21 cellular contexts compared by ENCODE assay signal in genomic region chr12:57965766-57966165, GRCh38. TPM values are rescaled to one million over a fixed set of nuclear protein-coding genes. Genes with fewer than 3 reads are reported as not detected.
A peak's percentile ranks its signal among the peaks of the same experiment; 100 is the strongest.
DNase-seq lines count a peak whose midpoint lies in the region; ATAC-seq and TF ChIP-seq lines count a peak whose summit lies in the region.
"Had no signal": no experiment of that assay in that cellular context is flagged by ENCODE, and none has a peak within 500 bp of the region (broad histone marks: within the 10 kb centered on the region; RNA-seq: fewer than 3 reads in every experiment).

No MANE protein-coding gene starts in this region.

- H3K27me3 ChIP-seq in SK-N-SH (ENCODE audit: insufficient read depth), result no peaks in the 10 kb centered on the region
- H3K27me3 ChIP-seq in skeletal muscle satellite cell (ENCODE audit: control insufficient read depth, insufficient read depth, low read length), result no peaks in the 10 kb centered on the region
- no peaks in the 10 kb centered on the region for H3K27me3 ChIP-seq in CD8-positive, alpha-beta T cell (ENCODE audit: insufficient read depth, low read length)
- H3K27me3 ChIP-seq: BLaER1 treated with 17β-estradiol and CSF1 and Interleukin-3, amounts not matched to agents 10 nM and 100 nM; esophagus squamous epithelium had no signal

- H3K36me3 ChIP-seq in SK-N-SH (replicated peaks in 1 of 2; ENCODE audit: control insufficient read depth in 1 of 2, insufficient read depth in 2 of 2, low read length in 1 of 2), result no peaks in the 10 kb centered on the region
- H3K36me3 ChIP-seq in skeletal muscle satellite cell (ENCODE audit: insufficient read depth, low read length), result no peaks in the 10 kb centered on the region
- H3K36me3 ChIP-seq in CD8-positive, alpha-beta T cell (ENCODE audit: insufficient read depth, low read length), result no peaks in the 10 kb centered on the region
- H3K36me3 ChIP-seq: BLaER1 treated with 17β-estradiol and CSF1 and Interleukin-3, amounts not matched to agents 10 nM and 100 nM; esophagus squamous epithelium had no signal

- 0 out of 2 replicates have a peak overlapping the region, but pooled peaks have one; percentile 22 for H2AFZ ChIP-seq in SK-N-SH (ENCODE audit: low read depth)

- H3K27me3 Mint-ChIP-seq in CD8-positive, alpha-beta T cell (ENCODE audit: low read depth), result no peaks in the 10 kb centered on the region
- peaks cover 3% of the 10 kb centered on the region for H3K27me3 Mint-ChIP-seq in activated T-helper 17 cell treated with anti-CD3 and anti-CD28 coated beads, Interleukin-2, amount 50 U/mL, for 72 hours
- H3K27me3 Mint-ChIP-seq: activated T-cell treated with anti-CD3 and anti-CD28 coated beads, Interleukin-2, amount 50 U/mL, for 24 hours had no signal

- DNase-seq in SK-N-SH, result no peak
- peak; percentile 62 for DNase-seq in LoVo (ENCODE audit: low spot score)
- peak; percentile 20 for DNase-seq in SK-MEL-5 (ENCODE audit: low read depth, low spot score)
- no peak for DNase-seq in CD8-positive, alpha-beta T cell
- no peak for DNase-seq in kidney glomerular epithelial cell (lab: John Stamatoyannopoulos, UW)
- DNase-seq: activated CD8-positive, alpha-beta memory T cell treated with anti-CD3 and anti-CD28 coated beads for 24 hours; activated naive CD4-positive, alpha-beta T cell treated with anti-CD3 and anti-CD28 coated beads for 36 hours; activated T-cell treated with anti-CD3 and anti-CD28 coated beads, Interleukin-2, amount 50 U/mL, for 24 hours; amygdala; esophagus squamous epithelium; islet precursor cell; Kasumi-1; NCI-H1092 treated with DMSO at 0.1 percent for 48 hours; NCI-H2081 treated with DMSO at 0.1 percent for 48 hours; stimulated activated CD4-positive, alpha-beta T cell treated with anti-CD3 and anti-CD28 coated beads, Interleukin-15, amount 100 ng/mL, for 24 hours; T-cell had no signal

- TF ChIP-seq RAD21 in SK-N-SH (IDR thresholded peaks at IDR 0.05; ENCODE audit: low read length), result no peak

- H3K4me3 ChIP-seq in SK-N-SH (ENCODE audit: low read depth in 2 of 2, low read length in 1 of 2), result peak overlapping the region; percentile 14 to 39; a peak in 2 of 4 replicates
- no peak overlapping the region for H3K4me3 ChIP-seq in skeletal muscle satellite cell (ENCODE audit: low read length)
- H3K4me3 ChIP-seq in CD8-positive, alpha-beta T cell (ENCODE audit: low read depth, low read length), result no peak overlapping the region
- H3K4me3 ChIP-seq: BLaER1 treated with 17β-estradiol and CSF1 and Interleukin-3, amounts not matched to agents 10 nM and 100 nM; coronary artery; esophagus squamous epithelium had no signal

- H3K9me3 Mint-ChIP-seq in CD8-positive, alpha-beta T cell, result peaks cover 45% of the 10 kb centered on the region
- peaks cover 24% of the 10 kb centered on the region for H3K9me3 Mint-ChIP-seq in activated T-helper 17 cell treated with anti-CD3 and anti-CD28 coated beads, Interleukin-2, amount 50 U/mL, for 72 hours

- intact Hi-C loops in CD8-positive, alpha-beta T cell (cut with DNase I, micrococcal nuclease), result no loop called here

- POLR2A ChIA-PET in SK-N-SH (lab: Yijun Ruan, JAX), result no interaction called here
- POLR2A ChIA-PET in CD8-positive, alpha-beta T cell (lab: Charles Lee), result no interaction called here

- CTCF ChIA-PET in SK-N-SH (lab: Yijun Ruan, JAX), result no interaction called here
- CTCF ChIA-PET in CD8-positive, alpha-beta T cell (lab: Charles Lee), result no interaction called here

- H3K9me3 ChIP-seq in SK-N-SH, result peaks cover 14% of the 10 kb centered on the region; the same call in 1 of the 2 replicates
- H3K9me3 ChIP-seq in skeletal muscle satellite cell (replicated peaks; ENCODE audit: low read length), result peaks cover 4% of the 10 kb centered on the region
- peaks cover 5% of the 10 kb centered on the region for H3K9me3 ChIP-seq in CD8-positive, alpha-beta T cell (ENCODE audit: low read length)

- TF ChIP-seq EP300 in SK-N-SH (IDR thresholded peaks at IDR 0.05; ENCODE audit: borderline replicate concordance in 1 of 2, low read depth in 1 of 2, low read length in 1 of 2), result no peak

- in situ Hi-C loops in SK-MEL-5 (cut with HindIII; ENCODE audit: low pct_unique_long_range_greater_than_20kb, low sequenced_read_pairs), result no loop called here

- no peak overlapping the region for H3K27ac Mint-ChIP-seq in CD8-positive, alpha-beta T cell
- H3K27ac Mint-ChIP-seq in activated T-helper 17 cell treated with anti-CD3 and anti-CD28 coated beads, Interleukin-2, amount 50 U/mL, for 72 hours, result no peak overlapping the region
- H3K27ac Mint-ChIP-seq: activated naive CD4-positive, alpha-beta T cell treated with anti-CD3 and anti-CD28 coated beads for 36 hours; activated T-cell treated with anti-CD3 and anti-CD28 coated beads, Interleukin-2, amount 50 U/mL, for 24 hours; T-cell had no signal

- no peak overlapping the region for H3K9ac ChIP-seq in SK-N-SH
- no peak overlapping the region for H3K9ac ChIP-seq in skeletal muscle satellite cell (ENCODE audit: low read depth, low read length)
- H3K9ac ChIP-seq: BLaER1 treated with 17β-estradiol and CSF1 and Interleukin-3, amounts not matched to agents 10 nM and 100 nM had no signal

- H3K4me1 Mint-ChIP-seq in CD8-positive, alpha-beta T cell (ENCODE audit: low read depth), result no peaks in the 10 kb centered on the region
- no peaks in the 10 kb centered on the region for H3K4me1 Mint-ChIP-seq in activated T-helper 17 cell treated with anti-CD3 and anti-CD28 coated beads, Interleukin-2, amount 50 U/mL, for 72 hours

- H3K36me3 Mint-ChIP-seq in CD8-positive, alpha-beta T cell, result no peaks in the 10 kb centered on the region
- no peaks in the 10 kb centered on the region for H3K36me3 Mint-ChIP-seq in activated T-helper 17 cell treated with anti-CD3 and anti-CD28 coated beads, Interleukin-2, amount 50 U/mL, for 72 hours (ENCODE audit: low read depth)

- no peak overlapping the region for H3K27ac ChIP-seq in SK-N-SH (ENCODE audit: low read depth in 2 of 2, low read length in 1 of 2)
- H3K27ac ChIP-seq in CD8-positive, alpha-beta T cell (ENCODE audit: low read depth, low read length), result no peak overlapping the region
- H3K27ac ChIP-seq: BLaER1 treated with 17β-estradiol and CSF1 and Interleukin-3, amounts not matched to agents 10 nM and 100 nM; coronary artery; esophagus squamous epithelium had no signal

- H3K4me2 ChIP-seq in SK-N-SH, result peak overlapping the region; percentile 26; the same call in 1 of the 2 replicates
- peak overlapping the region; percentile 29 for H3K4me2 ChIP-seq in skeletal muscle satellite cell (ENCODE audit: low read length)
- H3K4me2 ChIP-seq: BLaER1 treated with 17β-estradiol and CSF1 and Interleukin-3, amounts not matched to agents 10 nM and 100 nM had no signal

- no peaks in the 10 kb centered on the region for H4K20me1 ChIP-seq in SK-N-SH (ENCODE audit: insufficient read depth)
- H4K20me1 ChIP-seq: BLaER1 treated with 17β-estradiol and CSF1 and Interleukin-3, amounts not matched to agents 10 nM and 100 nM had no signal

- H3K79me2 ChIP-seq in SK-N-SH (ENCODE audit: insufficient read depth), result no peaks in the 10 kb centered on the region

- H3K4me1 ChIP-seq in SK-N-SH (ENCODE audit: control insufficient read depth in 1 of 2, insufficient read depth in 2 of 2, low read depth in 1 of 2, low read length in 1 of 2) (no peaks in the 10 kb centered on the region), skeletal muscle satellite cell (ENCODE audit: control insufficient read depth, insufficient read depth, low read length) (no peaks in the 10 kb centered on the region)
- no peaks in the 10 kb centered on the region for H3K4me1 ChIP-seq in CD8-positive, alpha-beta T cell (ENCODE audit: insufficient read depth, low read length)
- H3K4me1 ChIP-seq: esophagus squamous epithelium had no signal

- H3F3A ChIP-seq in SK-N-SH (replicated peaks; ENCODE audit: insufficient read depth), result no peaks in the 10 kb centered on the region

- no peak for ATAC-seq in SK-N-SH treated with all-trans-retinoic acid at 6 μM for 48 hours
- ATAC-seq in CD8-positive, alpha-beta T cell, result no peak
- ATAC-seq in activated T-helper 17 cell treated with anti-CD3 and anti-CD28 coated beads, Interleukin-2, amount 50 U/mL, for 72 hours (replicated peaks), result no peak
- ATAC-seq: T-cell had no signal

- TF ChIP-seq CTCF in SK-N-SH (IDR thresholded peaks at IDR 0.05), result no peak
- TF ChIP-seq CTCF in CD8-positive, alpha-beta T cell (IDR thresholded peaks at IDR 0.05), result no peak

- 42% methylated on average over 8 of the region's 8 CpGs for WGBS in SK-N-SH (ENCODE audit: low lambda C conversion rate)

- no peak overlapping the region for H3K4me3 Mint-ChIP-seq in CD8-positive, alpha-beta T cell
- H3K4me3 Mint-ChIP-seq in activated T-helper 17 cell treated with anti-CD3 and anti-CD28 coated beads, Interleukin-2, amount 50 U/mL, for 72 hours, result no peak overlapping the region
- H3K4me3 Mint-ChIP-seq: activated naive CD4-positive, alpha-beta T cell treated with anti-CD3 and anti-CD28 coated beads for 36 hours; activated T-cell treated with anti-CD3 and anti-CD28 coated beads, Interleukin-2, amount 50 U/mL, for 24 hours; T-cell had no signal

- no peaks in the 10 kb centered on the region for H3K9me2 ChIP-seq in SK-N-SH

TF ChIP-seq in SK-N-SH, 30 proteins besides CTCF, POLR2A, EP300 and RAD21 (continues in another document):
- TF ChIP-seq RFX5 (IDR thresholded peaks at IDR 0.05; ENCODE audit: low read length), result no peak
- no peak for TF ChIP-seq FOXJ3 (CRISPR knock-in tag; IDR thresholded peaks at IDR 0.05)
- TF ChIP-seq JUND (IDR thresholded peaks at IDR 0.05), result no peak
- no peak for TF ChIP-seq TCF12 (IDR thresholded peaks at IDR 0.05)

TF ChIP-seq in SK-N-SH treated with all-trans-retinoic acid at 6 μM for 48 hours, 23 proteins besides CTCF, POLR2A, EP300 and RAD21 (continues in another document):
- TF ChIP-seq, protein P1, sequence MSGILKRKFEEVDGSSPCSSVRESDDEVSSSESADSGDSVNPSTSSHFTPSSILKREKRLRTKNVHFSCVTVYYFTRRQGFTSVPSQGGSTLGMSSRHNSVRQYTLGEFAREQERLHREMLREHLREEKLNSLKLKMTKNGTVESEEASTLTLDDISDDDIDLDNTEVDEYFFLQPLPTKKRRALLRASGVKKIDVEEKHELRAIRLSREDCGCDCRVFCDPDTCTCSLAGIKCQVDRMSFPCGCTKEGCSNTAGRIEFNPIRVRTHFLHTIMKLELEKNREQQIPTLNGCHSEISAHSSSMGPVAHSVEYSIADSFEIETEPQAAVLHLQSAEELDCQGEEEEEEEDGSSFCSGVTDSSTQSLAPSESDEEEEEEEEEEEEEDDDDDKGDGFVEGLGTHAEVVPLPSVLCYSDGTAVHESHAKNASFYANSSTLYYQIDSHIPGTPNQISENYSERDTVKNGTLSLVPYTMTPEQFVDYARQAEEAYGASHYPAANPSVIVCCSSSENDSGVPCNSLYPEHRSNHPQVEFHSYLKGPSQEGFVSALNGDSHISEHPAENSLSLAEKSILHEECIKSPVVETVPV (CRISPR knock-in tag; IDR thresholded peaks at IDR 0.05), result no peak

RNA-seq across cellular contexts. Expression of gene ATP23, which starts 24.4 kb away (rescaled TPM):
- polyA plus RNA-seq in SK-N-SH (2012; rRNA removed), result 6.4 and 6.6 TPM in 2 replicates
- 7.0 and 7.2 TPM in 2 replicates for polyA plus RNA-seq in SK-N-SH (2012; cell fraction: cytosol; rRNA removed)
- 2.6 and 2.8 TPM in 2 replicates for polyA plus RNA-seq in SK-N-SH (2012; cell fraction: nucleus; rRNA removed)
- total RNA-seq in SK-MEL-5 (2014; rRNA removed; shearing (Covaris generic)), result 12.9 and 19.3 TPM in 2 replicates
- polyA plus RNA-seq in SK-MEL-5 (2015; cell fraction: cytosol; rRNA removed), result 16.8 and 19.2 TPM in 2 replicates
- 11.0 and 21.3 TPM in 2 replicates for polyA plus RNA-seq in SK-MEL-5 (2015; cell fraction: nucleus; rRNA removed)
- 6.1 and 7.4 TPM in 2 replicates for total RNA-seq in skeletal muscle satellite cell (2012; rRNA removed)
- 1 to 10 TPM; 3.6 to 4.7 TPM for total RNA-seq in CD8-positive, alpha-beta T cell
- total RNA-seq in activated T-helper 17 cell treated with anti-CD3 and anti-CD28 coated beads, Interleukin-2, amount 50 U/mL, for 72 hours, result 10 to 100 TPM; 13.5 to 19.4 TPM

Comparison
In these comparisons a context has a peak if more than half of its experiments do, and no peak if none do; other contexts are left out.
1. DNase-seq: peak in LoVo (single experiment) and SK-MEL-5 (single experiment); none in SK-N-SH (single experiment), CD8-positive, alpha-beta T cell (0 of 7) and kidney glomerular epithelial cell (single experiment).
2. H3K4me3 ChIP-seq: peak in SK-N-SH (2 of 2); none in skeletal muscle satellite cell (single experiment) and CD8-positive, alpha-beta T cell (single experiment).